ENCODE assay signal across 8 cellular contexts in genomic region chr3:157156844-157157635, GRCh38. TPM values are rescaled to one million over a fixed set of nuclear protein-coding genes. Genes with fewer than 3 reads are reported as not detected.
A peak's percentile ranks its signal among the peaks of the same experiment; 100 is the strongest.
DNase-seq lines count a peak whose midpoint lies in the region; ATAC-seq and TF ChIP-seq lines count a peak whose summit lies in the region.

No MANE protein-coding gene starts in this region.

- DNase-seq in A673 (ENCODE audit: low spot score) (peak; percentile 38), GM12865 (ENCODE audit: low read depth) (no peak), kidney glomerular epithelial cell (lab: John Stamatoyannopoulos, UW) (peak; percentile 11)
- no peak for DNase-seq in activated T-helper 1 cell treated with anti-CD3 and anti-CD28 coated beads, Interleukin-12 subunit alpha, Interleukin-12 subunit beta, Interleukin-2, Interleukin-4 antibody, amounts not matched to agents 30 ng/mL and 10 ng/mL and 1 ng/mL, durations not matched to agents 14 hours and 24 hours and 36 hours (ENCODE audit: low spot score)
- no peak for DNase-seq in activated CD4-positive, CD25-positive, alpha-beta regulatory T cell treated with anti-CD3 and anti-CD28 coated beads, Interleukin-2, amount 50 U/mL, for 72 hours

- peaks cover 71% of the 10 kb centered on the region for H3K4me1 Mint-ChIP-seq in activated T-helper 1 cell treated with anti-CD3 and anti-CD28 coated beads, Interleukin-12 subunit alpha, Interleukin-12 subunit beta, Interleukin-2, Interleukin-4 antibody, amounts not matched to agents 30 ng/mL and 10 ng/mL and 1 ng/mL, durations not matched to agents 14 hours and 24 hours and 36 hours (ENCODE audit: low read depth)

- peak overlapping the region; percentile 93 for H3K4me3 Mint-ChIP-seq in activated T-helper 1 cell treated with anti-CD3 and anti-CD28 coated beads, Interleukin-12 subunit alpha, Interleukin-12 subunit beta, Interleukin-2, Interleukin-4 antibody, amounts not matched to agents 30 ng/mL and 10 ng/mL and 1 ng/mL, durations not matched to agents 14 hours and 24 hours and 36 hours

- no peaks in the 10 kb centered on the region for H3K27me3 Mint-ChIP-seq in activated T-helper 1 cell treated with anti-CD3 and anti-CD28 coated beads, Interleukin-12 subunit alpha, Interleukin-12 subunit beta, Interleukin-2, Interleukin-4 antibody, amounts not matched to agents 30 ng/mL and 10 ng/mL and 1 ng/mL, durations not matched to agents 14 hours and 24 hours and 36 hours (ENCODE audit: insufficient read depth)

- H3K27me3 ChIP-seq in A673 (replicated peaks; ENCODE audit: insufficient read depth, low read depth, low read length, poor library complexity), result no peaks in the 10 kb centered on the region

- intact Hi-C loops in A673 (cut with micrococcal nuclease; ENCODE audit: unreplicated experiment), result no loop called here
- intact Hi-C loops in activated T-helper 1 cell treated with anti-CD3 and anti-CD28 coated beads, Interleukin-12 subunit alpha, Interleukin-12 subunit beta, Interleukin-2, Interleukin-4 antibody, amounts not matched to agents 30 ng/mL and 10 ng/mL and 1 ng/mL, durations not matched to agents 14 hours and 24 hours and 36 hours (cut with micrococcal nuclease), result loop anchor here (1.0 to 5.0 kb wide), 3 partner anchors 8 to 1285 kb away; partner anchors contain the start of gene GMPS

- peaks cover 72% of the 10 kb centered on the region for H3K36me3 ChIP-seq in A673 (ENCODE audit: insufficient read depth, low read length, poor library complexity, severe bottlenecking)

- H3K4me1 ChIP-seq in A673 (ENCODE audit: insufficient read depth, low read length, poor library complexity, severe bottlenecking), result peaks cover 55% of the 10 kb centered on the region

- peaks cover 67% of the 10 kb centered on the region for H3K36me3 Mint-ChIP-seq in activated T-helper 1 cell treated with anti-CD3 and anti-CD28 coated beads, Interleukin-12 subunit alpha, Interleukin-12 subunit beta, Interleukin-2, Interleukin-4 antibody, amounts not matched to agents 30 ng/mL and 10 ng/mL and 1 ng/mL, durations not matched to agents 14 hours and 24 hours and 36 hours (ENCODE audit: low read depth)

- H3K4me3 ChIP-seq in A673 (ENCODE audit: low read depth, low read length, poor library complexity, severe bottlenecking) (peak overlapping the region; percentile 84), GM12865 (ENCODE audit: low read depth, low read length) (peak overlapping the region; percentile 64)

- no TSS peak for BruUV-seq in A673 (replicated peaks; lab: Mats Ljungman, UMichigan)

- CTCF ChIA-PET in A673 (lab: Charles Lee), result no interaction called here

- H3K9me3 Mint-ChIP-seq in activated T-helper 1 cell treated with anti-CD3 and anti-CD28 coated beads, Interleukin-12 subunit alpha, Interleukin-12 subunit beta, Interleukin-2, Interleukin-4 antibody, amounts not matched to agents 30 ng/mL and 10 ng/mL and 1 ng/mL, durations not matched to agents 14 hours and 24 hours and 36 hours, result no peaks in the 10 kb centered on the region

- ATAC-seq in HG03378 (IDR thresholded peaks at IDR 0.05; ENCODE audit: unreplicated experiment) (no peak), HG02870 (IDR thresholded peaks at IDR 0.05; ENCODE audit: unreplicated experiment) (no peak), GM19467 (IDR thresholded peaks at IDR 0.05; ENCODE audit: unreplicated experiment) (no peak)

- no peaks in the 10 kb centered on the region for H3K9me3 ChIP-seq in A673 (ENCODE audit: low read depth, low read length, poor library complexity, severe bottlenecking)

- POLR2A ChIA-PET in A673 (lab: Charles Lee; ENCODE audit: low non-redundant PET), result no interaction called here

- peak overlapping the region; percentile 55 for H3K27ac Mint-ChIP-seq in activated T-helper 1 cell treated with anti-CD3 and anti-CD28 coated beads, Interleukin-12 subunit alpha, Interleukin-12 subunit beta, Interleukin-2, Interleukin-4 antibody, amounts not matched to agents 30 ng/mL and 10 ng/mL and 1 ng/mL, durations not matched to agents 14 hours and 24 hours and 36 hours

- TF ChIP-seq CTCF in A673 (conservative IDR thresholded peaks at IDR 0.05; ENCODE audit: low read depth, low read length) (no peak), GM12865 (IDR thresholded peaks at IDR 0.05; ENCODE audit: insufficient read depth, low read depth, low read length, missing control alignments) (no peak)

- no peak overlapping the region for H3K27ac ChIP-seq in A673 (ENCODE audit: low read depth, low read length, poor library complexity, severe bottlenecking)

RNA-seq across cellular contexts. Expression of gene CCNL1, which starts 2.9 kb away (rescaled TPM):
- 91.0 and 101 TPM in 2 replicates for total RNA-seq in A673 (2021)
- total RNA-seq in activated T-helper 1 cell treated with anti-CD3 and anti-CD28 coated beads, Interleukin-12 subunit alpha, Interleukin-12 subunit beta, Interleukin-2, Interleukin-4 antibody, amounts not matched to agents 30 ng/mL and 10 ng/mL and 1 ng/mL, durations not matched to agents 14 hours and 24 hours and 36 hours, result 167 and 204 TPM in 2 replicates

Comparison
In these comparisons a context has a peak if more than half of its experiments do, and no peak if none do; other contexts are left out.
1. DNase-seq: peak in A673 (single experiment) and kidney glomerular epithelial cell (single experiment); none in GM12865 (single experiment), activated T-helper 1 cell treated with anti-CD3 and anti-CD28 coated beads, Interleukin-12 subunit alpha, Interleukin-12 subunit beta, Interleukin-2, Interleukin-4 antibody, amounts not matched to agents 30 ng/mL and 10 ng/mL and 1 ng/mL, durations not matched to agents 14 hours and 24 hours and 36 hours (single experiment) and activated CD4-positive, CD25-positive, alpha-beta regulatory T cell treated with anti-CD3 and anti-CD28 coated beads, Interleukin-2, amount 50 U/mL, for 72 hours (single experiment).